Comparison of ENCODE assay signal across 11 cellular contexts in the genomic region with DNA sequence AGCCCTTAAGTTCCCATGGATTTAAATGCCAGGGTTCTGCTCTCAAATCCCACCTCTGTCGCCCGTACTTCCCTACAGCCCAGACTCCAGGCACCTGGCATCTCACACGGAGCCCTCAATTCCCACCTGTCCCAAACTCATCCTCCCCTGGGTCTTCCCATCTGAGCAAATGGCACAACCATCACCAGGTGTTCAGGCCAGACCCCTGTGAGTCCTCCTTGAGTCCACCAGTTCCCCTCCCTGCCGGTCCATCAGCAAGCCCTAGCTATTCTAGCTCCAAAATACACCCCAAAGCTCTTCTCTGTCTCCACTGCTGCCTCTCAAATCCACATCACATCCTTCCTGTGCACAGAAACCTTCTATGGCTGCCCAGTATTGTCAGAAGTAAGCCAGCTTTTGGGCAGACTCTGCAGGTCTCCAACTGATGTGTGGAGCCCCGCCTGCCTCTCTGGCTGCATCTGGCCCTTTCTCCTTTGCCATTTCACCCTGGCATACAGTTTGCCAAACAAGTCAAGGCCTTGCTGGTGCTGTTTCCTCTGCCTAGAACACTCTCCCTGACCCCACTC.
A peak's percentile ranks its signal among the peaks of the same experiment; 100 is the strongest.
DNase-seq lines count a peak whose midpoint lies in the region; ATAC-seq and TF ChIP-seq lines count a peak whose summit lies in the region.
"Had no signal": no experiment of that assay in that cellular context is flagged by ENCODE, and none has a peak within 500 bp of the region (broad histone marks: within the 10 kb centered on the region; RNA-seq: fewer than 3 reads in every experiment).

No MANE protein-coding gene starts in this region.

- TF ChIP-seq CTCF in liver (IDR thresholded peaks at IDR 0.05; ENCODE audit: low read depth, low read length, missing input control) (no peak), suprapubic skin (IDR thresholded peaks at IDR 0.05) (no peak), coronary artery (IDR thresholded peaks at IDR 0.05) (no peak)

- H3K9me3 ChIP-seq in liver (ENCODE audit: control insufficient read depth in 4 of 4, low read length in 3 of 4): no peaks in the 10 kb centered on the region
- no peaks in the 10 kb centered on the region for H3K9me3 ChIP-seq in suprapubic skin

- CTCF ChIA-PET in activated CD4-positive, alpha-beta T cell treated with anti-CD3 and anti-CD28 coated beads, Interleukin-2, amount 10 ng/mL, durations not matched to agents 7 days and 5 days (lab: Charles Lee): interaction anchor here (1.2 to 1.8 kb wide), 2 partner anchors 13 to 292 kb away, joined by 3 to 10 read pairs; no protein-coding TSS in a partner anchor

- H3K27me3 Mint-ChIP-seq in activated CD4-positive, alpha-beta T cell treated with anti-CD3 and anti-CD28 coated beads, Interleukin-2, amount 10 ng/mL, durations not matched to agents 7 days and 5 days: no peaks in the 10 kb centered on the region

- peaks cover 47% of the 10 kb centered on the region for H3K36me3 Mint-ChIP-seq in activated CD4-positive, alpha-beta T cell treated with anti-CD3 and anti-CD28 coated beads, Interleukin-2, amount 10 ng/mL, durations not matched to agents 7 days and 5 days (ENCODE audit: low read depth)
- H3K36me3 Mint-ChIP-seq in activated naive CD4-positive, alpha-beta T cell treated with anti-CD3 and anti-CD28 coated beads, Interleukin-2, amount 50 U/mL, for 72 hours: peaks cover 5 to 51% of the 10 kb centered on the region in 2 donors

- no peaks in the 10 kb centered on the region for H3K9me3 Mint-ChIP-seq in activated CD4-positive, alpha-beta T cell treated with anti-CD3 and anti-CD28 coated beads, Interleukin-2, amount 10 ng/mL, durations not matched to agents 7 days and 5 days
- no peaks in the 10 kb centered on the region for H3K9me3 Mint-ChIP-seq in activated naive CD4-positive, alpha-beta T cell treated with anti-CD3 and anti-CD28 coated beads, Interleukin-2, amount 50 U/mL, for 72 hours

- peaks cover 2 to 12% (median 7%) of the 10 kb centered on the region in 4 donors for H3K36me3 ChIP-seq in liver (ENCODE audit: control insufficient read depth in 4 of 4, insufficient read depth in 3 of 4, low read depth in 1 of 4, low read length in 3 of 4)
- H3K36me3 ChIP-seq in suprapubic skin: peaks cover 24% of the 10 kb centered on the region

- peak overlapping the region; percentile 22 for H3K4me3 Mint-ChIP-seq in activated CD4-positive, alpha-beta T cell treated with anti-CD3 and anti-CD28 coated beads, Interleukin-2, amount 10 ng/mL, durations not matched to agents 7 days and 5 days

- TF ChIP-seq POLR2A in suprapubic skin (IDR thresholded peaks at IDR 0.05): no peak

- H3K4me1 Mint-ChIP-seq in activated CD4-positive, alpha-beta T cell treated with anti-CD3 and anti-CD28 coated beads, Interleukin-2, amount 10 ng/mL, durations not matched to agents 7 days and 5 days: peaks cover 63% of the 10 kb centered on the region

- TF ChIP-seq RAD21 in liver (IDR thresholded peaks at IDR 0.05): no peak

- DNase-seq in activated CD4-positive, alpha-beta T cell treated with anti-CD3 and anti-CD28 coated beads, Interleukin-2, amount 10 ng/mL, durations not matched to agents 7 days and 5 days: peak; percentile 38
- DNase-seq in activated CD4-positive, alpha-beta T cell treated with anti-CD3 and anti-CD28 coated beads for 48 hours: no peak
- DNase-seq in activated naive CD4-positive, alpha-beta T cell treated with anti-CD3 and anti-CD28 coated beads, Interleukin-2, amount 50 U/mL, for 72 hours (ENCODE audit: low spot score in 2 of 2): no peak
- DNase-seq in suprapubic skin (ENCODE audit: low spot score in 2 of 2) (no peak), NCI-H187 treated with DMSO at 0.1 percent for 48 hours (lab: John Stamatoyannopoulos, UW) (no peak), coronary artery (ENCODE audit: low spot score) (no peak)
- no peak for DNase-seq in stimulated activated CD4-positive, alpha-beta T cell treated with anti-CD3 and anti-CD28 coated beads, Interleukin-2, amount 100 ng/mL, for 24 hours
- DNase-seq: cerebellar nuclear complex, foreskin keratinocyte, NCI-H1105 treated with DMSO at 0.1 percent for 48 hours had no signal

- ATAC-seq in activated naive CD4-positive, alpha-beta T cell treated with anti-CD3 and anti-CD28 coated beads, Interleukin-2, amount 50 U/mL, for 72 hours: no peak
- ATAC-seq: foreskin keratinocyte had no signal

- H3K27ac Mint-ChIP-seq in activated CD4-positive, alpha-beta T cell treated with anti-CD3 and anti-CD28 coated beads, Interleukin-2, amount 10 ng/mL, durations not matched to agents 7 days and 5 days: peak overlapping the region; percentile 96
- H3K27ac Mint-ChIP-seq in activated naive CD4-positive, alpha-beta T cell treated with anti-CD3 and anti-CD28 coated beads, Interleukin-2, amount 50 U/mL, for 72 hours: peak overlapping the region; percentile 89

- H3K4me3 ChIP-seq in liver (ENCODE audit: low read depth in 1 of 3, low read length in 3 of 3) (no peak overlapping the region), suprapubic skin (no peak overlapping the region), coronary artery (no peak overlapping the region)

- H3K9ac ChIP-seq in liver (ENCODE audit: low read depth in 1 of 2, low read length in 2 of 2): no peak overlapping the region

- POLR2A ChIA-PET in activated CD4-positive, alpha-beta T cell treated with anti-CD3 and anti-CD28 coated beads, Interleukin-2, amount 10 ng/mL, durations not matched to agents 7 days and 5 days (lab: Charles Lee): no interaction called here

- H3K27me3 ChIP-seq in liver (ENCODE audit: control insufficient read depth in 4 of 4, insufficient read depth in 4 of 4, low read length in 3 of 4) (no peaks in the 10 kb centered on the region), suprapubic skin (no peaks in the 10 kb centered on the region)
- H3K27me3 ChIP-seq: foreskin keratinocyte had no signal

- H3K4me1 ChIP-seq in liver (ENCODE audit: control insufficient read depth in 4 of 4, insufficient read depth in 4 of 4, low read length in 3 of 4) (no peaks in the 10 kb centered on the region), suprapubic skin (peaks cover 54% of the 10 kb centered on the region)

- TF ChIP-seq EP300 in suprapubic skin (IDR thresholded peaks at IDR 0.05): no peak

- WGBS in liver: 92% methylated on average over 5 of the region's 5 CpGs
- WGBS in suprapubic skin: 89% methylated on average over 5 of the region's 5 CpGs

- peak overlapping the region; percentile 46 to 57 for H3K27ac ChIP-seq in liver (ENCODE audit: low read depth in 1 of 2, low read length in 2 of 2)
- peak overlapping the region; percentile 49 for H3K27ac ChIP-seq in suprapubic skin
- H3K27ac ChIP-seq in coronary artery: peak overlapping the region in 1 of 2 donors; percentile 13
- H3K27ac ChIP-seq: foreskin keratinocyte had no signal

TF ChIP-seq in liver, 16 proteins besides CTCF, POLR2A, EP300 and RAD21:
- no peak for TF ChIP-seq JUND (IDR thresholded peaks at IDR 0.05)
- TF ChIP-seq, protein P1, sequence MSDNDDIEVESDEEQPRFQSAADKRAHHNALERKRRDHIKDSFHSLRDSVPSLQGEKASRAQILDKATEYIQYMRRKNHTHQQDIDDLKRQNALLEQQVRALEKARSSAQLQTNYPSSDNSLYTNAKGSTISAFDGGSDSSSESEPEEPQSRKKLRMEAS (IDR thresholded peaks at IDR 0.05): no peak
- TF ChIP-seq FOXA2 (IDR thresholded peaks at IDR 0.05): no peak
- no peak for TF ChIP-seq SP1 (IDR thresholded peaks at IDR 0.05)
- TF ChIP-seq FOXA1 (IDR thresholded peaks at IDR 0.05): no peak
- no peak for TF ChIP-seq EGR1 (IDR thresholded peaks at IDR 0.05; ENCODE audit: low read depth in 2 of 2)
- no peak for TF ChIP-seq HNF4A (conservative IDR thresholded peaks at IDR 0.05)
- TF ChIP-seq TAF1 (conservative IDR thresholded peaks at IDR 0.05): no peak
- TF ChIP-seq NR2F2 (IDR thresholded peaks at IDR 0.05): no peak
- no peak for TF ChIP-seq HNF4G (IDR thresholded peaks at IDR 0.05)
- TF ChIP-seq, protein P2, sequence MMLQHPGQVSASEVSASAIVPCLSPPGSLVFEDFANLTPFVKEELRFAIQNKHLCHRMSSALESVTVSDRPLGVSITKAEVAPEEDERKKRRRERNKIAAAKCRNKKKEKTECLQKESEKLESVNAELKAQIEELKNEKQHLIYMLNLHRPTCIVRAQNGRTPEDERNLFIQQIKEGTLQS (IDR thresholded peaks at IDR 0.05): no peak
- TF ChIP-seq YY1 (IDR thresholded peaks at IDR 0.05): no peak
